ENCODE assay signal across 1 cellular context in genomic region chr19:14529254-14530004, GRCh38.
TF ChIP-seq lines count a peak whose summit lies in the region.

TECR (plus strand) TSS chr19:14529594; CDS start chr19:14529697, 103 bp downstream.

TF ChIP-seq in HepG2, 621 proteins besides CTCF, POLR2A, EP300 and RAD21 (continued from another document and continues in another):
- TF ChIP-seq ZBTB40 (IDR thresholded peaks at IDR 0.05) (no peak), ZBTB40 (CRISPR knock-in tag; IDR thresholded peaks at IDR 0.05) (no peak), ZGPAT (CRISPR knock-in tag; IDR thresholded peaks at IDR 0.05) (peak; percentile 76), ZNF362 (CRISPR knock-in tag; IDR thresholded peaks at IDR 0.05; ENCODE audit: borderline replicate concordance) (peak; percentile 10; the same call in 1 of the 2 replicates), PAF1 (CRISPR knock-in tag; IDR thresholded peaks at IDR 0.05) (no peak), ZNF850 (CRISPR knock-in tag; conservative IDR thresholded peaks at IDR 0.05) (no peak), THAP8 (CRISPR knock-in tag; IDR thresholded peaks at IDR 0.05; ENCODE audit: borderline replicate concordance) (no peak; the same call in 1 of the 2 replicates), PAX8 (CRISPR knock-in tag; IDR thresholded peaks at IDR 0.05; ENCODE audit: borderline replicate concordance) (no peak), GTF3A (CRISPR knock-in tag; conservative IDR thresholded peaks at IDR 0.05) (no peak), ZNF414 (CRISPR knock-in tag; IDR thresholded peaks at IDR 0.05) (peak; percentile 88; the same call in 1 of the 2 replicates), ELK4 (CRISPR knock-in tag; IDR thresholded peaks at IDR 0.05; ENCODE audit: borderline replicate concordance) (no peak), REXO4 (CRISPR knock-in tag; IDR thresholded peaks at IDR 0.05; ENCODE audit: borderline replicate concordance) (no peak), HDAC6 (IDR thresholded peaks at IDR 0.05; ENCODE audit: low read depth, low read length) (no peak), ZNF34 (CRISPR knock-in tag; IDR thresholded peaks at IDR 0.05; ENCODE audit: borderline replicate concordance) (no peak), AFF4 (CRISPR knock-in tag; IDR thresholded peaks at IDR 0.05) (no peak; the same call in 1 of the 2 replicates), ZNF878 (CRISPR knock-in tag; IDR thresholded peaks at IDR 0.05) (no peak), JUND (CRISPR knock-in tag; IDR thresholded peaks at IDR 0.05) (no peak), ZFP91 (CRISPR knock-in tag; IDR thresholded peaks at IDR 0.05; ENCODE audit: borderline replicate concordance) (peak; percentile 90; the same call in 1 of the 2 replicates), ATF2 (CRISPR knock-in tag; IDR thresholded peaks at IDR 0.05) (no peak; the same call in 1 of the 2 replicates), THAP11 (CRISPR knock-in tag; IDR thresholded peaks at IDR 0.05) (peak; percentile 70; the same call in 1 of the 2 replicates), GLI4 (CRISPR knock-in tag; IDR thresholded peaks at IDR 0.05; ENCODE audit: borderline replicate concordance) (no peak; the same call in 1 of the 2 replicates), SMYD3 (CRISPR knock-in tag; IDR thresholded peaks at IDR 0.05) (no peak), ZBTB8A (CRISPR knock-in tag; IDR thresholded peaks at IDR 0.05; ENCODE audit: borderline replicate concordance, low read depth) (no peak), ZNF12 (CRISPR knock-in tag; IDR thresholded peaks at IDR 0.05) (no peak), JUNB (CRISPR knock-in tag; IDR thresholded peaks at IDR 0.05; ENCODE audit: borderline replicate concordance) (no peak), MXD4 (CRISPR knock-in tag; IDR thresholded peaks at IDR 0.05) (peak; percentile 82), NKX3-1 (CRISPR knock-in tag; IDR thresholded peaks at IDR 0.05) (no peak; the same call in 1 of the 2 replicates), TCF7L2 (IDR thresholded peaks at IDR 0.05; ENCODE audit: low read depth, low read length) (no peak), ATF7 (IDR thresholded peaks at IDR 0.05) (no peak), ATF7 (CRISPR knock-in tag; IDR thresholded peaks at IDR 0.05) (0 out of 2 replicates have a peak, but pooled peaks have one; percentile 23), TGIF2 (CRISPR knock-in tag; IDR thresholded peaks at IDR 0.05) (no peak), ISL2 (CRISPR knock-in tag; IDR thresholded peaks at IDR 0.05) (no peak; the same call in 1 of the 2 replicates)
